22 cellular contexts compared by ENCODE assay signal in genomic region chr2:10504370-10504993, GRCh38.
"Had no signal": no experiment of that assay in that cellular context is flagged by ENCODE, and none has a peak within 500 bp of the region (broad histone marks: within the 10 kb centered on the region; RNA-seq: fewer than 3 reads in every experiment).

No MANE protein-coding gene starts in this region.

- H3K4me1 ChIP-seq: adrenal gland, ascending aorta, lower lobe of right lung had no signal

- H3K27ac Mint-ChIP-seq: activated CD4-positive, alpha-beta T cell treated with anti-CD3 and anti-CD28 coated beads, Interleukin-2, amount 10 ng/mL, durations not matched to agents 24 days and 14 days; activated CD8-positive, alpha-beta T cell treated with anti-CD3 and anti-CD28 coated beads, Interleukin-2, amount 10 ng/mL, durations not matched to agents 7 days and 5 days; activated naive CD8-positive, alpha-beta T cell; naive B cell; T-helper 2 cell treated with Interferon-gamma antibody and Interleukin-4, amounts not matched to agents 5 μg/mL and 100 μg/mL, for 36 hours had no signal

- DNase-seq: activated CD4-positive, alpha-beta T cell treated with anti-CD3 and anti-CD28 coated beads, Interleukin-2, amount 10 ng/mL, durations not matched to agents 24 days and 14 days; activated CD8-positive, alpha-beta T cell treated with anti-CD3 and anti-CD28 coated beads, Interleukin-2, amount 10 ng/mL, durations not matched to agents 7 days and 5 days; activated naive CD4-positive, alpha-beta T cell; brain microvascular endothelial cell; cortex of kidney; heart right ventricle; lower lobe of right lung; mesendoderm; naive B cell; nucleus accumbens; posterior cingulate gyrus; retina; stimulated activated CD4-positive, alpha-beta T cell treated with anti-CD3 and anti-CD28 coated beads, Interleukin-4, amount 100 ng/mL, for 1 hour; stimulated activated naive CD4-positive, alpha-beta T cell treated with Interleukin-2 at 50 U/mL for 16 hours; upper lobe of left lung had no signal

- H3K9me3 Mint-ChIP-seq: activated CD4-positive, alpha-beta T cell treated with anti-CD3 and anti-CD28 coated beads, Interleukin-2, amount 10 ng/mL, durations not matched to agents 24 days and 14 days; naive B cell; T-helper 2 cell treated with Interferon-gamma antibody and Interleukin-4, amounts not matched to agents 5 μg/mL and 100 μg/mL, for 36 hours had no signal

- H3K27me3 Mint-ChIP-seq: activated naive CD8-positive, alpha-beta T cell had no signal

- H3K27ac ChIP-seq: adrenal gland, ascending aorta, brain microvascular endothelial cell, heart right ventricle, lower lobe of right lung, upper lobe of left lung, VCaP had no signal

- H3K9me3 ChIP-seq: adrenal gland, ascending aorta, lower lobe of right lung, upper lobe of left lung had no signal

- H3K4me3 ChIP-seq: adrenal gland, ascending aorta, heart right ventricle, lower lobe of right lung, upper lobe of left lung had no signal

- H3K4me3 Mint-ChIP-seq: activated CD4-positive, alpha-beta T cell treated with anti-CD3 and anti-CD28 coated beads, Interleukin-2, amount 10 ng/mL, durations not matched to agents 24 days and 14 days; activated CD8-positive, alpha-beta T cell treated with anti-CD3 and anti-CD28 coated beads, Interleukin-2, amount 10 ng/mL, durations not matched to agents 7 days and 5 days; activated naive CD8-positive, alpha-beta T cell; naive B cell; T-helper 2 cell treated with Interferon-gamma antibody and Interleukin-4, amounts not matched to agents 5 μg/mL and 100 μg/mL, for 36 hours had no signal

- H3K36me3 ChIP-seq: adrenal gland, ascending aorta, brain microvascular endothelial cell, heart right ventricle, lower lobe of right lung, upper lobe of left lung had no signal

- ATAC-seq: activated CD4-positive, CD25-positive, alpha-beta regulatory T cell treated with anti-CD3 and anti-CD28 coated beads, Interleukin-2, amount 50 U/mL, for 24 hours; activated CD8-positive, alpha-beta T cell treated with anti-CD3 and anti-CD28 coated beads, Interleukin-2, amount 10 ng/mL, durations not matched to agents 7 days and 5 days; lower lobe of right lung; SK-N-SH treated with all-trans-retinoic acid at 6 μM for 48 hours had no signal

- H3K36me3 Mint-ChIP-seq: naive B cell had no signal

- H3K4me1 Mint-ChIP-seq: activated CD4-positive, alpha-beta T cell treated with anti-CD3 and anti-CD28 coated beads, Interleukin-2, amount 10 ng/mL, durations not matched to agents 24 days and 14 days; naive B cell had no signal

- H3K27me3 ChIP-seq: adrenal gland, ascending aorta, brain microvascular endothelial cell, upper lobe of left lung had no signal
